Comparison of ENCODE assay signal across 8 cellular contexts in genomic region chr7:1368682-1369571, GRCh38.
DNase-seq lines count a peak whose midpoint lies in the region; ATAC-seq and TF ChIP-seq lines count a peak whose summit lies in the region.

No MANE protein-coding gene starts in this region.

- H3K4me1 ChIP-seq in right cardiac atrium (ENCODE audit: control insufficient read depth, insufficient read depth, low read length) (no peaks in the 10 kb centered on the region), left ventricle myocardium inferior (peaks cover 4% of the 10 kb centered on the region)

- no peak for TF ChIP-seq CTCF in left ventricle myocardium inferior (IDR thresholded peaks at IDR 0.05; ENCODE audit: borderline replicate concordance)

- H3K27ac ChIP-seq in right cardiac atrium (ENCODE audit: low read length) (no peak overlapping the region), left ventricle myocardium inferior (replicated peaks) (no peak overlapping the region)

- H3K27me3 ChIP-seq in right cardiac atrium (ENCODE audit: control insufficient read depth, insufficient read depth) (no peaks in the 10 kb centered on the region), left ventricle myocardium inferior (ENCODE audit: low read depth) (peaks cover 100% of the 10 kb centered on the region)

- H3K4me3 ChIP-seq in right cardiac atrium (ENCODE audit: low read length) = no peak overlapping the region
- H3K4me3 ChIP-seq in left ventricle myocardium inferior = no peak overlapping the region

- H3K9me3 ChIP-seq in right cardiac atrium (ENCODE audit: control insufficient read depth, low read length) (peaks cover 2% of the 10 kb centered on the region), left ventricle myocardium inferior (replicated peaks) (peaks cover 22% of the 10 kb centered on the region)

- WGBS in right cardiac atrium = 3% methylated on average over 74 of the region's 74 CpGs

- H3K36me3 ChIP-seq in left ventricle myocardium inferior = no peaks in the 10 kb centered on the region

- intact Hi-C loops in right cardiac atrium (cut with DNase I) (no loop called here), Right ventricle myocardium superior (cut with DNase I) (no loop called here), left ventricle myocardium inferior (cut with micrococcal nuclease) (no loop called here)

- ATAC-seq in right cardiac atrium (peak; percentile 31 to 34), Right ventricle myocardium superior (ENCODE audit: poor library complexity) (no peak), GM18519 (IDR thresholded peaks at IDR 0.05; ENCODE audit: low FRiP score, unreplicated experiment) (no peak), GM18511 (IDR thresholded peaks at IDR 0.05; ENCODE audit: unreplicated experiment) (no peak)

- DNase-seq in right cardiac atrium (peak in 2 of 3 donors; percentile 34 to 54), Right ventricle myocardium superior (no peak), NCI-H748 (lab: John Stamatoyannopoulos, UW; ENCODE audit: unreplicated experiment) (peak; percentile 90), cerebellum (ENCODE audit: low spot score) (peak; percentile 17), left ventricle myocardium inferior (no peak)
- peak; percentile 28 to 64 for DNase-seq in stimulated activated CD4-positive, alpha-beta T cell treated with anti-CD3 and anti-CD28 coated beads, Interleukin-2, amount 100 ng/mL, for 24 hours

Comparison
In these comparisons a context has a peak if more than half of its experiments do, and no peak if none do; other contexts are left out.
1. ATAC-seq: peak in right cardiac atrium (2 of 2); none in Right ventricle myocardium superior (single experiment), GM18519 (single experiment) and GM18511 (single experiment).
2. DNase-seq: peak in right cardiac atrium (2 of 3), NCI-H748 (single experiment), cerebellum (single experiment) and stimulated activated CD4-positive, alpha-beta T cell treated with anti-CD3 and anti-CD28 coated beads, Interleukin-2, amount 100 ng/mL, for 24 hours (2 of 2); none in Right ventricle myocardium superior (single experiment) and left ventricle myocardium inferior (single experiment).